Comparison of ENCODE assay signal across 1 cellular context in the genomic region with DNA sequence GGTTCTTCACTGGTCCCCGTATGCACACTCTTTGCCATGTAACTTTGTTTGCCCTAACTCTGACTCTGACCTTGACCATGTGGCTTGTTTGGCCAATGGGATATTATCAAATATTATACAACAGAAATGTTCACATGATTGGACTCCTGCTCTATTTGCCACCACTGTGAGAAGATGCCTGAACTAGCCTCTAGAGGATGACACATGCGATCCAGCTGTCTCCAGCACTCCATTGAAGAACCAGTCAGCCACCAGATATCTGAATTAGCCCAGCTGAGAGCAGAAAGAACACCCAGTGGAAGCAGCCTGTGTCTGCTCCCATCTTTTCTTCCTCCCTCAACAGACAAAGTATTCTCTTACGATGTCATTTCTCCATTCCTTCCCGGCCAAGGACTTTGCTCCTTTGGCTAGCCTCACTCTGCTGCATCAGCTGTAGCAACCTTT.
TF ChIP-seq lines count a peak whose summit lies in the region.

No MANE protein-coding gene starts in this region.

TF ChIP-seq in HepG2, 621 proteins besides CTCF, POLR2A, EP300 and RAD21 (continued from another document and continues in another):
- TF ChIP-seq SMC3 (IDR thresholded peaks at IDR 0.05; ENCODE audit: low read length), result peak; percentile 54; the same call in 1 of the 2 replicates
- TF ChIP-seq SALL1 (CRISPR knock-in tag; IDR thresholded peaks at IDR 0.05), result peak; percentile 82
- TF ChIP-seq NR2F1 (CRISPR knock-in tag; IDR thresholded peaks at IDR 0.05), result 0 out of 4 replicates have a peak, but pooled peaks of 1 of the 2 experiments have one; percentile 20
- peak; percentile 54; the same call in 1 of the 2 replicates for TF ChIP-seq ZNF264 (CRISPR knock-in tag; IDR thresholded peaks at IDR 0.05)
- TF ChIP-seq SKI (IDR thresholded peaks at IDR 0.05; ENCODE audit: partially characterized antibody), result peak; percentile 82
- peak; percentile 68 for TF ChIP-seq MED1 (CRISPR knock-in tag; IDR thresholded peaks at IDR 0.05)
- TF ChIP-seq ZNF138 (CRISPR knock-in tag; IDR thresholded peaks at IDR 0.05; ENCODE audit: low read depth), result no peak
- TF ChIP-seq, protein P1, sequence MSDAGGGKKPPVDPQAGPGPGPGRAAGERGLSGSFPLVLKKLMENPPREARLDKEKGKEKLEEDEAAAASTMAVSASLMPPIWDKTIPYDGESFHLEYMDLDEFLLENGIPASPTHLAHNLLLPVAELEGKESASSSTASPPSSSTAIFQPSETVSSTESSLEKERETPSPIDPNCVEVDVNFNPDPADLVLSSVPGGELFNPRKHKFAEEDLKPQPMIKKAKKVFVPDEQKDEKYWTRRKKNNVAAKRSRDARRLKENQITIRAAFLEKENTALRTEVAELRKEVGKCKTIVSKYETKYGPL (CRISPR knock-in tag; IDR thresholded peaks at IDR 0.05), result peak; percentile 87; the same call in 1 of the 2 replicates
- TF ChIP-seq ZNF614 (CRISPR knock-in tag; IDR thresholded peaks at IDR 0.05; ENCODE audit: borderline replicate concordance), result peak; percentile 63; the same call in 1 of the 2 replicates
- TF ChIP-seq ZNF766 (CRISPR knock-in tag; IDR thresholded peaks at IDR 0.05; ENCODE audit: borderline replicate concordance), result no peak
- no peak for TF ChIP-seq ZBTB21 (CRISPR knock-in tag; IDR thresholded peaks at IDR 0.05)
- TF ChIP-seq KDM2A (CRISPR knock-in tag; IDR thresholded peaks at IDR 0.05; ENCODE audit: borderline replicate concordance, low read depth), result 0 out of 2 replicates have a peak, but pooled peaks have one; percentile 15
- no peak for TF ChIP-seq JUNB (CRISPR knock-in tag; IDR thresholded peaks at IDR 0.05; ENCODE audit: borderline replicate concordance)
- TF ChIP-seq SOX13 (IDR thresholded peaks at IDR 0.05), result no peak
- TF ChIP-seq SOX13 (CRISPR knock-in tag; conservative IDR thresholded peaks at IDR 0.05 in 1 of 2, IDR thresholded peaks at IDR 0.05 in 1 of 2), result peak in 1 of 2 experiments; percentile 36; a peak in 1 of 4 replicates
- TF ChIP-seq POGZ (CRISPR knock-in tag; IDR thresholded peaks at IDR 0.05), result peak; percentile 88
- TF ChIP-seq, protein P2, sequence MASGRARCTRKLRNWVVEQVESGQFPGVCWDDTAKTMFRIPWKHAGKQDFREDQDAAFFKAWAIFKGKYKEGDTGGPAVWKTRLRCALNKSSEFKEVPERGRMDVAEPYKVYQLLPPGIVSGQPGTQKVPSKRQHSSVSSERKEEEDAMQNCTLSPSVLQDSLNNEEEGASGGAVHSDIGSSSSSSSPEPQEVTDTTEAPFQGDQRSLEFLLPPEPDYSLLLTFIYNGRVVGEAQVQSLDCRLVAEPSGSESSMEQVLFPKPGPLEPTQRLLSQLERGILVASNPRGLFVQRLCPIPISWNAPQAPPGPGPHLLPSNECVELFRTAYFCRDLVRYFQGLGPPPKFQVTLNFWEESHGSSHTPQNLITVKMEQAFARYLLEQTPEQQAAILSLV (CRISPR knock-in tag; IDR thresholded peaks at IDR 0.05; ENCODE audit: borderline replicate concordance), result no peak
- TF ChIP-seq GATAD2A (CRISPR knock-in tag; IDR thresholded peaks at IDR 0.05), result peak; percentile 67
- TF ChIP-seq, protein P3, sequence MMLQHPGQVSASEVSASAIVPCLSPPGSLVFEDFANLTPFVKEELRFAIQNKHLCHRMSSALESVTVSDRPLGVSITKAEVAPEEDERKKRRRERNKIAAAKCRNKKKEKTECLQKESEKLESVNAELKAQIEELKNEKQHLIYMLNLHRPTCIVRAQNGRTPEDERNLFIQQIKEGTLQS (CRISPR knock-in tag; IDR thresholded peaks at IDR 0.05), result no peak
- TF ChIP-seq, protein P4, sequence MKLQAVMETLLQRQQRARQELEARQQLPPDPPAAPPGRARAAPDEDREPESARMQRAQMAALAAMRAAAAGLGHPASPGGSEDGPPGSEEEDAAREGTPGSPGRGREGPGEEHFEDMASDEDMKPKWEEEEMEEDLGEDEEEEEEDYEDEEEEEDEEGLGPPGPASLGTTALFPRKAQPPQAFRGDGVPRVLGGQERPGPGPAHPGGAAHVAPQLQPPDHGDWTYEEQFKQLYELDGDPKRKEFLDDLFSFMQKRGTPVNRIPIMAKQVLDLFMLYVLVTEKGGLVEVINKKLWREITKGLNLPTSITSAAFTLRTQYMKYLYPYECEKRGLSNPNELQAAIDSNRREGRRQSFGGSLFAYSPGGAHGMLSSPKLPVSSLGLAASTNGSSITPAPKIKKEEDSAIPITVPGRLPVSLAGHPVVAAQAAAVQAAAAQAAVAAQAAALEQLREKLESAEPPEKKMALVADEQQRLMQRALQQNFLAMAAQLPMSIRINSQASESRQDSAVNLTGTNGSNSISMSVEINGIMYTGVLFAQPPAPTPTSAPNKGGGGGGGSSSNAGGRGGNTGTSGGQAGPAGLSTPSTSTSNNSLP (IDR thresholded peaks at IDR 0.05; ENCODE audit: low read depth, low read length), result peak; percentile 56
- TF ChIP-seq ZFX (CRISPR knock-in tag; IDR thresholded peaks at IDR 0.05; ENCODE audit: low read depth), result no peak
- TF ChIP-seq PPARG (CRISPR knock-in tag; conservative IDR thresholded peaks at IDR 0.05), result no peak
- no peak for TF ChIP-seq LCORL (IDR thresholded peaks at IDR 0.05)
- no peak for TF ChIP-seq LCORL (CRISPR knock-in tag; IDR thresholded peaks at IDR 0.05)
- TF ChIP-seq, protein P5, sequence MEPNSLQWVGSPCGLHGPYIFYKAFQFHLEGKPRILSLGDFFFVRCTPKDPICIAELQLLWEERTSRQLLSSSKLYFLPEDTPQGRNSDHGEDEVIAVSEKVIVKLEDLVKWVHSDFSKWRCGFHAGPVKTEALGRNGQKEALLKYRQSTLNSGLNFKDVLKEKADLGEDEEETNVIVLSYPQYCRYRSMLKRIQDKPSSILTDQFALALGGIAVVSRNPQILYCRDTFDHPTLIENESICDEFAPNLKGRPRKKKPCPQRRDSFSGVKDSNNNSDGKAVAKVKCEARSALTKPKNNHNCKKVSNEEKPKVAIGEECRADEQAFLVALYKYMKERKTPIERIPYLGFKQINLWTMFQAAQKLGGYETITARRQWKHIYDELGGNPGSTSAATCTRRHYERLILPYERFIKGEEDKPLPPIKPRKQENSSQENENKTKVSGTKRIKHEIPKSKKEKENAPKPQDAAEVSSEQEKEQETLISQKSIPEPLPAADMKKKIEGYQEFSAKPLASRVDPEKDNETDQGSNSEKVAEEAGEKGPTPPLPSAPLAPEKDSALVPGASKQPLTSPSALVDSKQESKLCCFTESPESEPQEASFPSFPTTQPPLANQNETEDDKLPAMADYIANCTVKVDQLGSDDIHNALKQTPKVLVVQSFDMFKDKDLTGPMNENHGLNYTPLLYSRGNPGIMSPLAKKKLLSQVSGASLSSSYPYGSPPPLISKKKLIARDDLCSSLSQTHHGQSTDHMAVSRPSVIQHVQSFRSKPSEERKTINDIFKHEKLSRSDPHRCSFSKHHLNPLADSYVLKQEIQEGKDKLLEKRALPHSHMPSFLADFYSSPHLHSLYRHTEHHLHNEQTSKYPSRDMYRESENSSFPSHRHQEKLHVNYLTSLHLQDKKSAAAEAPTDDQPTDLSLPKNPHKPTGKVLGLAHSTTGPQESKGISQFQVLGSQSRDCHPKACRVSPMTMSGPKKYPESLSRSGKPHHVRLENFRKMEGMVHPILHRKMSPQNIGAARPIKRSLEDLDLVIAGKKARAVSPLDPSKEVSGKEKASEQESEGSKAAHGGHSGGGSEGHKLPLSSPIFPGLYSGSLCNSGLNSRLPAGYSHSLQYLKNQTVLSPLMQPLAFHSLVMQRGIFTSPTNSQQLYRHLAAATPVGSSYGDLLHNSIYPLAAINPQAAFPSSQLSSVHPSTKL (CRISPR knock-in tag; IDR thresholded peaks at IDR 0.05), result peak; percentile 91
- TF ChIP-seq TBX3 (IDR thresholded peaks at IDR 0.05; ENCODE audit: borderline replicate concordance), result 0 out of 2 replicates have a peak, but pooled peaks have one; percentile 10
- no peak for TF ChIP-seq ZNF713 (CRISPR knock-in tag; IDR thresholded peaks at IDR 0.05)
- TF ChIP-seq, protein P6, sequence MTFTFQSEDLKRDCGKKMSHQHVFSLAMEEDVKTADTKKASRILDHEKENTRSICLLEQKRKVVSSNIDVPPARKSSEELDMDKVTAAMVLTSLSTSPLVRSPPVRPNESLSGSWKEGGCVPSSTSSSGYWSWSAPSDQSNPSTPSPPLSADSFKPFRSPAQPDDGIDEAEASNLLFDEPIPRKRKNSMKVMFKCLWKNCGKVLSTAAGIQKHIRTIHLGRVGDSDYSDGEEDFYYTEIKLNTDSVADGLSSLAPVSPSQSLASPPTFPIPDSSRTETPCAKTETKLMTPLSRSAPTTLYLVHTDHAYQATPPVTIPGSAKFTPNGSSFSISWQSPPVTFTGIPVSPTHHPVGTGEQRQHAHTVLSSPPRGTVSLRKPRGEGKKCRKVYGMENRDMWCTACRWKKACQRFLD (CRISPR knock-in tag; IDR thresholded peaks at IDR 0.05; ENCODE audit: borderline replicate concordance), result no peak
- peak; percentile 21; the same call in 1 of the 2 replicates for TF ChIP-seq ZNF124 (CRISPR knock-in tag; IDR thresholded peaks at IDR 0.05)
- TF ChIP-seq ZNF354B (CRISPR knock-in tag; IDR thresholded peaks at IDR 0.05), result no peak
- TF ChIP-seq, protein P7, sequence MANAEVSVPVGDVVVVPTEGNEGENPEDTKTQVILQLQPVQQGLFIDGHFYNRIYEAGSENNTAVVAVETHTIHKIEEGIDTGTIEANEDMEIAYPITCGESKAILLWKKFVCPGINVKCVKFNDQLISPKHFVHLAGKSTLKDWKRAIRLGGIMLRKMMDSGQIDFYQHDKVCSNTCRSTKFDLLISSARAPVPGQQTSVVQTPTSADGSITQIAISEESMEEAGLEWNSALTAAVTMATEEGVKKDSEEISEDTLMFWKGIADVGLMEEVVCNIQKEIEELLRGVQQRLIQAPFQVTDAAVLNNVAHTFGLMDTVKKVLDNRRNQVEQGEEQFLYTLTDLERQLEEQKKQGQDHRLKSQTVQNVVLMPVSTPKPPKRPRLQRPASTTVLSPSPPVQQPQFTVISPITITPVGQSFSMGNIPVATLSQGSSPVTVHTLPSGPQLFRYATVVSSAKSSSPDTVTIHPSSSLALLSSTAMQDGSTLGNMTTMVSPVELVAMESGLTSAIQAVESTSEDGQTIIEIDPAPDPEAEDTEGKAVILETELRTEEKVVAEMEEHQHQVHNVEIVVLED (CRISPR knock-in tag; IDR thresholded peaks at IDR 0.05; ENCODE audit: borderline replicate concordance), result no peak
- no peak for TF ChIP-seq ZNF83 (CRISPR knock-in tag; IDR thresholded peaks at IDR 0.05; ENCODE audit: borderline replicate concordance)
- TF ChIP-seq, protein P8, sequence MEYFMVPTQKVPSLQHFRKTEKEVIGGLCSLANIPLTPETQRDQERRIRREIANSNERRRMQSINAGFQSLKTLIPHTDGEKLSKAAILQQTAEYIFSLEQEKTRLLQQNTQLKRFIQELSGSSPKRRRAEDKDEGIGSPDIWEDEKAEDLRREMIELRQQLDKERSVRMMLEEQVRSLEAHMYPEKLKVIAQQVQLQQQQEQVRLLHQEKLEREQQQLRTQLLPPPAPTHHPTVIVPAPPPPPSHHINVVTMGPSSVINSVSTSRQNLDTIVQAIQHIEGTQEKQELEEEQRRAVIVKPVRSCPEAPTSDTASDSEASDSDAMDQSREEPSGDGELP (IDR thresholded peaks at IDR 0.05; ENCODE audit: borderline replicate concordance, low read depth), result peak; percentile 69; the same call in 1 of the 2 replicates
- peak; percentile 91 for TF ChIP-seq ZMYM4 (CRISPR knock-in tag; IDR thresholded peaks at IDR 0.05)
- no peak for TF ChIP-seq SOX6 (IDR thresholded peaks at IDR 0.05)
- TF ChIP-seq SOX6 (CRISPR knock-in tag; IDR thresholded peaks at IDR 0.05), result peak; percentile 53; the same call in 1 of the 2 replicates
- TF ChIP-seq NR1H2 (CRISPR knock-in tag; IDR thresholded peaks at IDR 0.05; ENCODE audit: borderline replicate concordance, low read depth), result 0 out of 2 replicates have a peak, but pooled peaks have one; percentile 18
- TF ChIP-seq FOXJ3 (CRISPR knock-in tag; IDR thresholded peaks at IDR 0.05; ENCODE audit: borderline replicate concordance), result peak; percentile 38; the same call in 1 of the 2 replicates
- TF ChIP-seq ZNF350 (CRISPR knock-in tag; IDR thresholded peaks at IDR 0.05; ENCODE audit: borderline replicate concordance, low read depth), result peak; percentile 39; the same call in 1 of the 2 replicates
- no peak for TF ChIP-seq ARHGAP35 (CRISPR knock-in tag; IDR thresholded peaks at IDR 0.05; ENCODE audit: borderline replicate concordance)
- no peak for TF ChIP-seq BHLHE40 (IDR thresholded peaks at IDR 0.05; ENCODE audit: low read length)
- no peak for TF ChIP-seq ZNF577 (CRISPR knock-in tag; IDR thresholded peaks at IDR 0.05; ENCODE audit: borderline replicate concordance, low read depth)
- 0 out of 2 replicates have a peak, but pooled peaks have one; percentile 26 for TF ChIP-seq MEIS2 (CRISPR knock-in tag; IDR thresholded peaks at IDR 0.05)
- TF ChIP-seq, protein P9, sequence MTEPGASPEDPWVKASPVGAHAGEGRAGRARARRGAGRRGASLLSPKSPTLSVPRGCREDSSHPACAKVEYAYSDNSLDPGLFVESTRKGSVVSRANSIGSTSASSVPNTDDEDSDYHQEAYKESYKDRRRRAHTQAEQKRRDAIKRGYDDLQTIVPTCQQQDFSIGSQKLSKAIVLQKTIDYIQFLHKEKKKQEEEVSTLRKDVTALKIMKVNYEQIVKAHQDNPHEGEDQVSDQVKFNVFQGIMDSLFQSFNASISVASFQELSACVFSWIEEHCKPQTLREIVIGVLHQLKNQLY (CRISPR knock-in tag; IDR thresholded peaks at IDR 0.05), result 0 out of 2 replicates have a peak, but pooled peaks have one; percentile 40
- no peak for TF ChIP-seq ZNF207 (IDR thresholded peaks at IDR 0.05; ENCODE audit: borderline replicate concordance)
- 0 out of 2 replicates have a peak, but pooled peaks have one; percentile 41 for TF ChIP-seq ZSCAN9 (CRISPR knock-in tag; IDR thresholded peaks at IDR 0.05; ENCODE audit: borderline replicate concordance)
- no peak for TF ChIP-seq DPF2 (CRISPR knock-in tag; IDR thresholded peaks at IDR 0.05; ENCODE audit: borderline replicate concordance, low read depth)
- peak; percentile 11; the same call in 1 of the 2 replicates for TF ChIP-seq ZNF331 (CRISPR knock-in tag; IDR thresholded peaks at IDR 0.05)
- TF ChIP-seq FOXA1 (IDR thresholded peaks at IDR 0.05), result no peak
- TF ChIP-seq FOXA1 (CRISPR knock-in tag; IDR thresholded peaks at IDR 0.05), result peak; percentile 38; the same call in 1 of the 2 replicates
- TF ChIP-seq IRF2 (CRISPR knock-in tag; IDR thresholded peaks at IDR 0.05), result no peak
- TF ChIP-seq REPIN1 (CRISPR knock-in tag; IDR thresholded peaks at IDR 0.05; ENCODE audit: borderline replicate concordance, low read depth), result no peak
- TF ChIP-seq ARID2 (CRISPR knock-in tag; IDR thresholded peaks at IDR 0.05; ENCODE audit: borderline replicate concordance), result 0 out of 2 replicates have a peak, but pooled peaks have one; percentile 49
- 0 out of 2 replicates have a peak, but pooled peaks have one; percentile 35 for TF ChIP-seq HOXA3 (CRISPR knock-in tag; IDR thresholded peaks at IDR 0.05)
- 0 out of 2 replicates have a peak, but pooled peaks have one; percentile 6 for TF ChIP-seq NCOA2 (CRISPR knock-in tag; IDR thresholded peaks at IDR 0.05)
- peak; percentile 73 for TF ChIP-seq RXRB (CRISPR knock-in tag; IDR thresholded peaks at IDR 0.05; ENCODE audit: borderline replicate concordance)
- peak; percentile 55; the same call in 1 of the 2 replicates for TF ChIP-seq SMAD3 (CRISPR knock-in tag; IDR thresholded peaks at IDR 0.05)
- 0 out of 2 replicates have a peak, but pooled peaks have one; percentile 38 for TF ChIP-seq SMYD3 (CRISPR knock-in tag; IDR thresholded peaks at IDR 0.05)
- TF ChIP-seq SYNCRIP (IDR thresholded peaks at IDR 0.05; ENCODE audit: insufficient read depth, low read depth, low read length), result no peak
